ENCODE assay signal across 1 cellular context in genomic region chr11:78684377-78684776, GRCh38.
A peak's percentile ranks its signal among the peaks of the same experiment; 100 is the strongest.
TF ChIP-seq lines count a peak whose summit lies in the region.

No MANE protein-coding gene starts in this region.

TF ChIP-seq in HepG2, 621 proteins besides CTCF, POLR2A, EP300 and RAD21:
- TF ChIP-seq REST (IDR thresholded peaks at IDR 0.05; ENCODE audit: borderline replicate concordance in 1 of 2, low read depth in 1 of 2, low read length in 2 of 2) (peak; percentile 30 to 91), MIER2 (CRISPR knock-in tag; IDR thresholded peaks at IDR 0.05) (peak; percentile 94), HMGA1 (CRISPR knock-in tag; conservative IDR thresholded peaks at IDR 0.05) (no peak), EHMT2 (IDR thresholded peaks at IDR 0.05; ENCODE audit: borderline replicate concordance, low read depth, low read length) (peak; percentile 74)
